In the genomic region with DNA sequence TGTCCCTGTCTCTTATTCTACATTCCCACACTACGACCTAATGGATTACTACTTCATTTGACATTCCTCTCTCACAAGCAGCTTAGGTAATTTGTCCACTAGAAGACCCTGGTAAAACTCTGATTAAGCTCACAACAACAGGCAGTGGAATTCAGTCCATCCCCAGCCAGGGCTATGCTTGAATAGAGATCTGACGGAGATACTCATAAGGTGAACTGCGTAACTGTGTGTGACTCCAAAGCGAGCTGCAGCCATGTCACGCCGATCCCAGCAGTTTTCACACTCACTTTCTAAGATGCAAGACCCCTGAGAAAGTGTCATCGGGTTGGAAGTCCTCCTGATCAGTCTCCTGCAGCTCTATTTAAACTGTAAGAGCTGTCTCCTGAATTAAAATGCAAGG, we compare ENCODE assay signal across 19 cellular contexts. TPM values are rescaled to one million over a fixed set of nuclear protein-coding genes. Genes with fewer than 3 reads are reported as not detected.
A peak's percentile ranks its signal among the peaks of the same experiment; 100 is the strongest.
DNase-seq lines count a peak whose midpoint lies in the region; ATAC-seq, FAIRE-seq and TF ChIP-seq lines count a peak whose summit lies in the region.
"Had no signal": no experiment of that assay in that cellular context is flagged by ENCODE, and none has a peak within 500 bp of the region (broad histone marks: within the 10 kb centered on the region; RNA-seq: fewer than 3 reads in every experiment).

No MANE protein-coding gene starts in this region.

- H2AFZ ChIP-seq in GM12878 (ENCODE audit: control insufficient read depth, low read depth, low read length) = no peak overlapping the region

- FAIRE-seq in GM12878 (lab: Jason Lieb, UNC) = no peak

- H3K9me3 ChIP-seq in HUES48 (ENCODE audit: control insufficient read depth, insufficient read depth, low read length) (no peaks in the 10 kb centered on the region), GM12878 (replicated peaks; ENCODE audit: control insufficient read depth, insufficient read depth, low read length) (no peaks in the 10 kb centered on the region), Peyer's patch (no peaks in the 10 kb centered on the region)
- H3K9me3 ChIP-seq: BE2C had no signal

- H3K79me2 ChIP-seq in GM12878 (ENCODE audit: control insufficient read depth, insufficient read depth, low read length) = no peaks in the 10 kb centered on the region

- H4K20me1 ChIP-seq in GM12878 (ENCODE audit: control insufficient read depth, insufficient read depth) = no peaks in the 10 kb centered on the region

- in situ Hi-C loops in GM12878 (cut with MboI) = no loop called here

- no peak for TF ChIP-seq RAD21 in GM12878 (IDR thresholded peaks at IDR 0.05; ENCODE audit: insufficient read depth, low read depth, low read length)

- CTCF ChIA-PET in GM12878 (lab: Yijun Ruan, JAX) = interaction anchor here (0.6 kb wide), 1 partner anchor 1803 kb away, joined by 3 read pairs; no protein-coding TSS in a partner anchor

- H3K9ac ChIP-seq in HUES48 (ENCODE audit: low read depth, low read length) (no peak overlapping the region), GM12878 (ENCODE audit: control insufficient read depth, insufficient read depth, low read length) (no peak overlapping the region)

- H3K36me3 ChIP-seq in HUES48 (ENCODE audit: control insufficient read depth, insufficient read depth, low read length) (no peaks in the 10 kb centered on the region), GM12878 (ENCODE audit: control insufficient read depth in 2 of 2, insufficient read depth in 2 of 2, low read length in 1 of 2) (no peaks in the 10 kb centered on the region), Peyer's patch (no peaks in the 10 kb centered on the region)
- H3K36me3 ChIP-seq: BE2C had no signal

- intact Hi-C loops in GM12878 (cut with micrococcal nuclease; ENCODE audit: unreplicated experiment) = no loop called here

- ATAC-seq in GM12878 (peak; percentile 44), HG03439 (IDR thresholded peaks at IDR 0.05; ENCODE audit: unreplicated experiment) (no peak), GM21423 (IDR thresholded peaks at IDR 0.05; ENCODE audit: unreplicated experiment) (no peak)
- ATAC-seq: CD8-positive, alpha-beta T cell; Panc1; SK-N-SH treated with all-trans-retinoic acid at 6 μM for 48 hours had no signal

- no TSS peak for BruUV-seq in GM12878 (replicated peaks; lab: Mats Ljungman, UMichigan)

- TF ChIP-seq EP300 in GM12878 (IDR thresholded peaks at IDR 0.05; ENCODE audit: borderline replicate concordance in 1 of 2, control insufficient read depth in 1 of 2, low read depth in 2 of 2, low read length in 2 of 2) = no peak

- H3K27ac ChIP-seq in HUES48 (ENCODE audit: low read depth, low read length) (peak overlapping the region; percentile 30), GM12878 (ENCODE audit: control insufficient read depth, insufficient read depth) (no peak overlapping the region), Peyer's patch (no peak overlapping the region)

- POLR2A ChIA-PET in GM12878 (lab: Charles Lee) = no interaction called here

- no peak for TF ChIP-seq CTCF in GM12878 (IDR thresholded peaks at IDR 0.05 in 2 of 3, conservative IDR thresholded peaks at IDR 0.05 in 1 of 3; ENCODE audit: control insufficient read depth in 2 of 3, extremely low read depth in 1 of 3, insufficient read depth in 1 of 3, low read depth in 3 of 3, low read length in 3 of 3)
- TF ChIP-seq CTCF in Peyer's patch (IDR thresholded peaks at IDR 0.05) = no peak

- no peak overlapping the region for H3K4me2 ChIP-seq in GM12878 (ENCODE audit: control insufficient read depth, insufficient read depth)

- RAD21 ChIA-PET in GM12878 (lab: Charles Lee; ENCODE audit: unreplicated experiment) = no interaction called here

- no peaks in the 10 kb centered on the region for H3K27me3 ChIP-seq in HUES48 (ENCODE audit: control insufficient read depth, insufficient read depth, low read length)
- H3K27me3 ChIP-seq in GM12878 (replicated peaks in 1 of 2; ENCODE audit: control insufficient read depth in 2 of 2, insufficient read depth in 2 of 2, low read length in 1 of 2) = no peaks in the 10 kb centered on the region; a peak in 1 of 4 replicates
- H3K27me3 ChIP-seq in Peyer's patch = no peaks in the 10 kb centered on the region
- H3K27me3 ChIP-seq: BE2C had no signal

- WGBS in GM12878 (ENCODE audit: insufficient coverage, insufficient replicate concordance, low lambda C conversion rate, missing lambda C conversion rate) = 14% methylated on average over 7 of the region's 7 CpGs

- DNase-seq in GM12878 (ENCODE audit: low read depth, low spot score) (no peak), left kidney (ENCODE audit: low read depth, low spot score) (peak; percentile 63), renal cortical epithelial cell (ENCODE audit: low read depth) (peak; percentile 46), Peyer's patch (no peak), CD1c-positive myeloid dendritic cell (ENCODE audit: extremely low spot score) (no peak)
- DNase-seq: ACHN; BE2C; CD8-positive, alpha-beta T cell; NCI-H1092; NCI-H1694 treated with DMSO at 0.1 percent for 48 hours; NCI-H446 treated with DMSO at 0.1 percent for 48 hours; NCI-H774; Right ventricle myocardium superior had no signal

- TF ChIP-seq POLR2A in GM12878 (IDR thresholded peaks at IDR 0.05; ENCODE audit: low read depth, low read length) (no peak), Peyer's patch (IDR thresholded peaks at IDR 0.05) (no peak)

- SMC1A ChIA-PET in GM12878 (lab: Charles Lee; ENCODE audit: uncharacterized antibody, unreplicated experiment) = no interaction called here

- no peak overlapping the region for H3K4me3 ChIP-seq in HUES48 (ENCODE audit: low read depth, low read length)
- H3K4me3 ChIP-seq in GM12878 = no peak overlapping the region
- H3K4me3 ChIP-seq in Peyer's patch = no peak overlapping the region

- H3K4me1 ChIP-seq in HUES48 (ENCODE audit: control insufficient read depth, insufficient read depth, low read length) (peaks cover 24% of the 10 kb centered on the region), GM12878 (ENCODE audit: control insufficient read depth, insufficient read depth, low read length) (no peaks in the 10 kb centered on the region), Peyer's patch (no peaks in the 10 kb centered on the region)

TF ChIP-seq in GM12878, 131 proteins besides CTCF, POLR2A, EP300 and RAD21 (continues in another document):
- TF ChIP-seq TBL1XR1 (IDR thresholded peaks at IDR 0.05; ENCODE audit: low read depth, low read length) = no peak
- TF ChIP-seq ZNF217 (IDR thresholded peaks at IDR 0.05) = no peak
- TF ChIP-seq, protein P1, sequence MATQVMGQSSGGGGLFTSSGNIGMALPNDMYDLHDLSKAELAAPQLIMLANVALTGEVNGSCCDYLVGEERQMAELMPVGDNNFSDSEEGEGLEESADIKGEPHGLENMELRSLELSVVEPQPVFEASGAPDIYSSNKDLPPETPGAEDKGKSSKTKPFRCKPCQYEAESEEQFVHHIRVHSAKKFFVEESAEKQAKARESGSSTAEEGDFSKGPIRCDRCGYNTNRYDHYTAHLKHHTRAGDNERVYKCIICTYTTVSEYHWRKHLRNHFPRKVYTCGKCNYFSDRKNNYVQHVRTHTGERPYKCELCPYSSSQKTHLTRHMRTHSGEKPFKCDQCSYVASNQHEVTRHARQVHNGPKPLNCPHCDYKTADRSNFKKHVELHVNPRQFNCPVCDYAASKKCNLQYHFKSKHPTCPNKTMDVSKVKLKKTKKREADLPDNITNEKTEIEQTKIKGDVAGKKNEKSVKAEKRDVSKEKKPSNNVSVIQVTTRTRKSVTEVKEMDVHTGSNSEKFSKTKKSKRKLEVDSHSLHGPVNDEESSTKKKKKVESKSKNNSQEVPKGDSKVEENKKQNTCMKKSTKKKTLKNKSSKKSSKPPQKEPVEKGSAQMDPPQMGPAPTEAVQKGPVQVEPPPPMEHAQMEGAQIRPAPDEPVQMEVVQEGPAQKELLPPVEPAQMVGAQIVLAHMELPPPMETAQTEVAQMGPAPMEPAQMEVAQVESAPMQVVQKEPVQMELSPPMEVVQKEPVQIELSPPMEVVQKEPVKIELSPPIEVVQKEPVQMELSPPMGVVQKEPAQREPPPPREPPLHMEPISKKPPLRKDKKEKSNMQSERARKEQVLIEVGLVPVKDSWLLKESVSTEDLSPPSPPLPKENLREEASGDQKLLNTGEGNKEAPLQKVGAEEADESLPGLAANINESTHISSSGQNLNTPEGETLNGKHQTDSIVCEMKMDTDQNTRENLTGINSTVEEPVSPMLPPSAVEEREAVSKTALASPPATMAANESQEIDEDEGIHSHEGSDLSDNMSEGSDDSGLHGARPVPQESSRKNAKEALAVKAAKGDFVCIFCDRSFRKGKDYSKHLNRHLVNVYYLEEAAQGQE (IDR thresholded peaks at IDR 0.05; ENCODE audit: low read depth, low read length) = no peak

RNA-seq across cellular contexts. Expression of a gene that starts 25.7 kb away (rescaled TPM):
- 2.3 and 2.9 TPM in 2 replicates for total RNA-seq in GM12878 (2013; cell fraction: nucleolus; rRNA removed)
- 2.5 and 3.0 TPM in 2 replicates for total RNA-seq in GM12878 (2014; rRNA removed)
- 1.3 and 1.6 TPM in 2 replicates for total RNA-seq in GM12878 (2014; rRNA removed; fragmentation: Illumina TruSeq; extraction: Trizol)
- 1.5 TPM in 2 replicates for total RNA-seq in GM12878 (2021)
- polyA plus RNA-seq in GM12878 (2011; ENCODE audit: low read depth) = not detected
- 1.6 and 2.0 TPM in 2 replicates for polyA plus RNA-seq in GM12878 (2011; rRNA removed)
- 1.9 and 2.3 TPM in 2 replicates for polyA plus RNA-seq in GM12878 (2011; cell fraction: cytosol; rRNA removed)
- 3.4 and 4.8 TPM in 2 replicates for polyA plus RNA-seq in GM12878 (2011; cell fraction: nucleus; rRNA removed)
- 0.03 and 0.14 TPM in 2 replicates for polyA plus RNA-seq in GM12878 (2012)
- polyA plus RNA-seq in GM12878 (2014; fragmentation: Illumina TruSeq; extraction: Trizol) = 0.13 and 0.51 TPM in 2 replicates
- under 1 TPM; 0.22 to 0.82 TPM for polyA plus RNA-seq in GM12878 (2014; fragmentation: Nextera tagmentation; extraction: Ambion mirVana)
- polyA plus RNA-seq in GM12878 (2014; rRNA removed) = 0.36 and 0.79 TPM in 2 replicates
- under 1 TPM; 0.43 to 0.46 TPM for polyA plus RNA-seq in GM12878 (2016; fragmentation: Nextera tagmentation; extraction: Ambion mirVana)
- polyA minus RNA-seq in GM12878 (2011; rRNA and poly(A)+ RNA removed) = 4.3 and 5.2 TPM in 2 replicates
- polyA minus RNA-seq in GM12878 (2011; cell fraction: cytosol; rRNA and poly(A)+ RNA removed) = 0.53 and 0.83 TPM in 2 replicates
- polyA minus RNA-seq in GM12878 (2011; cell fraction: nucleus; rRNA and poly(A)+ RNA removed) = 5.1 and 8.3 TPM in 2 replicates
- total RNA-seq in renal cortical epithelial cell = 1.1 and 1.2 TPM in 2 replicates
- 1 to 10 TPM; 1.1 to 5.4 (median 3.4) TPM for total RNA-seq in Peyer's patch
- total RNA-seq: CD8-positive, alpha-beta T cell; Daoy had no signal

Comparison
In these comparisons a context has a peak if more than half of its experiments do, and no peak if none do; other contexts are left out.
1. DNase-seq: peak in left kidney (single experiment) and renal cortical epithelial cell (single experiment); none in GM12878 (single experiment), Peyer's patch (0 of 3) and CD1c-positive myeloid dendritic cell (single experiment).